ENCODE assay signal across 16 cellular contexts in the genomic region with DNA sequence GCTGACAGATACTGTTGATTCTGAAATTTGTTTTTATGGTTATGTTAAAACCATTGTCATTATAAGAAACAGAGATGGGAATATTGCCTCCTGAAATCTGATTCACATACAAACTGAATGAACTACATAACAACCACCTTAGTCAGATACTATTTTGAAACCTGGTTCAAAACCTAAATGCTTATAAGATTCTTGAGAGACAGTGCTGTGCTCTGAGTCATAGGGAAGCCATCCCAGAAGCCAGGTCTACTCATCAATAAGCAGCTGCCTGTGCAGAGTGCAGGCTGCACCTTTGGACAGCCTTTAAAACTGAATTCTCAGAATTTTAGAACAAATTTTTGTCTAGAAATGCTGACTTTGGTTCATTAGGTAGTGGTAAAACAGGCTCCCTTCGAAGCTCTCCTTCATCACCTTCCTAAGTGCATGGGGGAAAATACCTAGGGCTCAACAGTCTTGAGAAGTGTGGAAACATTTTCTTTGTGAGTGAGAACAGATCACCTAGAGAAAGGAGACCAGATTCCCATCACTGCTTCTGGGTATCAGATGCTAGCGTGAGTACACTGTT. TPM values are rescaled to one million over a fixed set of nuclear protein-coding genes. Genes with fewer than 3 reads are reported as not detected.
DNase-seq lines count a peak whose midpoint lies in the region; ATAC-seq and TF ChIP-seq lines count a peak whose summit lies in the region.
"Had no signal": no experiment of that assay in that cellular context is flagged by ENCODE, and none has a peak within 500 bp of the region (broad histone marks: within the 10 kb centered on the region; RNA-seq: fewer than 3 reads in every experiment).

A gene with protein sequence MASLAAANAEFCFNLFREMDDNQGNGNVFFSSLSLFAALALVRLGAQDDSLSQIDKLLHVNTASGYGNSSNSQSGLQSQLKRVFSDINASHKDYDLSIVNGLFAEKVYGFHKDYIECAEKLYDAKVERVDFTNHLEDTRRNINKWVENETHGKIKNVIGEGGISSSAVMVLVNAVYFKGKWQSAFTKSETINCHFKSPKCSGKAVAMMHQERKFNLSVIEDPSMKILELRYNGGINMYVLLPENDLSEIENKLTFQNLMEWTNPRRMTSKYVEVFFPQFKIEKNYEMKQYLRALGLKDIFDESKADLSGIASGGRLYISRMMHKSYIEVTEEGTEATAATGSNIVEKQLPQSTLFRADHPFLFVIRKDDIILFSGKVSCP (plus strand): TSS at position 253 of the 565 bp plus-strand sequence. CDS start 6,955 bp downstream, outside the sequence.

- H4K20me1 ChIP-seq in fibroblast of lung (ENCODE audit: control insufficient read depth, extremely low read depth, insufficient read depth, low read length): no peaks in the 10 kb centered on the region

- no peak within 1 kb of the TSS for H2AFZ ChIP-seq in fibroblast of lung (ENCODE audit: low read length)
- H2AFZ ChIP-seq: parathyroid adenoma had no signal

- no peak for ATAC-seq in Right ventricle myocardium superior (ENCODE audit: poor library complexity)
- no peak for ATAC-seq in HG02970 (IDR thresholded peaks at IDR 0.05; ENCODE audit: low FRiP score, unreplicated experiment)
- ATAC-seq: activated CD8-positive, alpha-beta T cell treated with anti-CD3 and anti-CD28 coated beads for 36 hours; T-helper 17 cell had no signal

- peak within 1 kb of the TSS; percentile 21 for H3K4me2 ChIP-seq in fibroblast of lung (ENCODE audit: extremely low read depth, insufficient read depth, low read length)

- no peaks in the 10 kb centered on the region for H3K9me3 ChIP-seq in fibroblast of lung (ENCODE audit: control insufficient read depth, insufficient read depth, low read depth, low read length)

- no peak for TF ChIP-seq CTCF in RWPE1 (conservative IDR thresholded peaks at IDR 0.05; ENCODE audit: low read depth)
- TF ChIP-seq CTCF in fibroblast of lung (conservative IDR thresholded peaks at IDR 0.05 in 1 of 2, IDR thresholded peaks at IDR 0.05 in 1 of 2; ENCODE audit: low read depth in 1 of 2, low read length in 2 of 2): no peak

- CTCF ChIA-PET in RWPE1 (lab: Yijun Ruan, JAX): no interaction called here

- H3K27ac ChIP-seq in RWPE1 (peak within 1 kb of the TSS; percentile 66; the same call in 1 of the 2 replicates), fibroblast of lung (ENCODE audit: insufficient read depth, low read length) (peak within 1 kb of the TSS; percentile 6)
- H3K27ac ChIP-seq: parathyroid adenoma had no signal

- no peak within 1 kb of the TSS for H3K9ac ChIP-seq in fibroblast of lung (ENCODE audit: insufficient read depth, low read length)
- H3K9ac ChIP-seq: parathyroid adenoma had no signal

- DNase-seq in GM04503 (ENCODE audit: low read depth): peak; percentile 85
- peak; percentile 55 for DNase-seq in RWPE1 (ENCODE audit: low spot score)
- DNase-seq in fibroblast of lung (ENCODE audit: low read depth in 2 of 2): peak; percentile 36 to 95
- peak; percentile 96 for DNase-seq in renal cortical epithelial cell (ENCODE audit: low read depth)
- no peak for DNase-seq in DMS53 (lab: John Stamatoyannopoulos, UW)
- no peak for DNase-seq in Right ventricle myocardium superior
- no peak for DNase-seq in AML-193 (lab: John Stamatoyannopoulos, UW)
- DNase-seq: activated CD8-positive, alpha-beta T cell treated with anti-CD3 and anti-CD28 coated beads for 36 hours; dermis blood vessel endothelial cell; NCI-H1694 treated with DMSO at 0.1 percent for 48 hours; stimulated activated CD4-positive, alpha-beta T cell treated with anti-CD3 and anti-CD28 coated beads, Interleukin-4, amount 100 ng/mL, for 1 hour; stimulated activated naive CD4-positive, alpha-beta T cell treated with Interleukin-2 at 50 U/mL for 16 hours; T-helper 17 cell had no signal

- intact Hi-C loops in Right ventricle myocardium superior (cut with DNase I): no loop called here

- no peaks in the 10 kb centered on the region for H3K79me2 ChIP-seq in fibroblast of lung (ENCODE audit: control insufficient read depth, insufficient read depth, low read length)
- H3K79me2 ChIP-seq: parathyroid adenoma had no signal

- no peak within 1 kb of the TSS for H3K4me3 ChIP-seq in fibroblast of lung (replicated peaks in 1 of 4; ENCODE audit: control extremely low read depth in 1 of 4, insufficient read depth in 1 of 4, low read depth in 3 of 4, low read length in 4 of 4)

- H3K27me3 ChIP-seq in fibroblast of lung (ENCODE audit: control insufficient read depth, insufficient read depth, low read length): no peaks in the 10 kb centered on the region

- POLR2A ChIA-PET in RWPE1 (lab: Yijun Ruan, JAX; ENCODE audit: low non-redundant PET): no interaction called here

- H3K4me1 ChIP-seq in fibroblast of lung (ENCODE audit: control insufficient read depth, extremely low read depth, insufficient read depth, low read length): peaks cover 16% of the 10 kb centered on the region
- H3K4me1 ChIP-seq: parathyroid adenoma had no signal

- H3K36me3 ChIP-seq in fibroblast of lung (ENCODE audit: control insufficient read depth, insufficient read depth, low read length): no peaks in the 10 kb centered on the region

RNA-seq across cellular contexts. Expression of the gene that starts here (rescaled TPM):
- total RNA-seq in fibroblast of lung (1.0 and 3.0 TPM in 2 replicates), renal cortical epithelial cell (0.25 and 28.0 TPM in 2 replicates), Right ventricle myocardium superior (not detected)
- 6.7 and 15.6 TPM in 2 replicates for polyA plus RNA-seq in fibroblast of lung
- 4.2 and 9.0 TPM in 2 replicates for polyA plus RNA-seq in fibroblast of lung (2012)
- 5.5 and 14.0 TPM in 2 replicates for polyA minus RNA-seq in fibroblast of lung (ENCODE audit: low replicate concordance)
- total RNA-seq: activated CD8-positive, alpha-beta T cell treated with anti-CD3 and anti-CD28 coated beads for 36 hours; dermis blood vessel endothelial cell; lung microvascular endothelial cell; T-helper 17 cell had no signal

Comparison
In these comparisons a context has a peak if more than half of its experiments do, and no peak if none do; other contexts are left out.
1. DNase-seq: peak in GM04503 (single experiment), RWPE1 (single experiment), fibroblast of lung (2 of 2) and renal cortical epithelial cell (single experiment); none in DMS53 (single experiment), Right ventricle myocardium superior (single experiment) and AML-193 (0 of 2).